15 cellular contexts compared by ENCODE assay signal in genomic region chr1:196651079-196651478, GRCh38. TPM values are rescaled to one million over a fixed set of nuclear protein-coding genes. Genes with fewer than 3 reads are reported as not detected.
DNase-seq lines count a peak whose midpoint lies in the region; ATAC-seq and TF ChIP-seq lines count a peak whose summit lies in the region.
"Had no signal": no experiment of that assay in that cellular context is flagged by ENCODE, and none has a peak within 500 bp of the region (broad histone marks: within the 10 kb centered on the region; RNA-seq: fewer than 3 reads in every experiment).

No MANE protein-coding gene starts in this region.

- H3K27ac Mint-ChIP-seq in dendritic cell treated with granulocyte-macrophage colony-stimulating factor and Interleukin-4, amounts not matched to agents 40 ng/mL and 50 ng/mL, for 4 days, result peak overlapping the region; percentile 72
- H3K27ac Mint-ChIP-seq: stimulated activated naive CD8-positive, alpha-beta T cell treated with anti-CD3 and anti-CD28 coated beads, Interleukin-15, Interleukin-2, amounts not matched to agents 100 ng/mL and 50 ng/mL, for 24 hours had no signal

- ATAC-seq in HG02798 (IDR thresholded peaks at IDR 0.05; ENCODE audit: poor library complexity, unreplicated experiment), result no peak
- ATAC-seq: left colon; naive thymus-derived CD4-positive, alpha-beta T cell had no signal

- H3K27ac ChIP-seq in BLaER1 (no peak overlapping the region), osteoblast (ENCODE audit: low read depth, low read length) (peak overlapping the region; percentile 44)
- H3K27ac ChIP-seq: hepatocyte had no signal

- POLR2A ChIA-PET in HEK293T (lab: Yijun Ruan, JAX), result no interaction called here

- H3K4me3 Mint-ChIP-seq in dendritic cell treated with granulocyte-macrophage colony-stimulating factor and Interleukin-4, amounts not matched to agents 40 ng/mL and 50 ng/mL, for 4 days, result no peak overlapping the region

- H3K9me3 Mint-ChIP-seq in dendritic cell treated with granulocyte-macrophage colony-stimulating factor and Interleukin-4, amounts not matched to agents 40 ng/mL and 50 ng/mL, for 4 days, result no peaks in the 10 kb centered on the region
- H3K9me3 Mint-ChIP-seq: naive thymus-derived CD4-positive, alpha-beta T cell; stimulated activated naive CD8-positive, alpha-beta T cell treated with anti-CD3 and anti-CD28 coated beads, Interleukin-15, Interleukin-2, amounts not matched to agents 100 ng/mL and 50 ng/mL, for 24 hours; T-cell had no signal

- no peak overlapping the region for H3K9ac ChIP-seq in BLaER1

- no peaks in the 10 kb centered on the region for H3K27me3 Mint-ChIP-seq in dendritic cell treated with granulocyte-macrophage colony-stimulating factor and Interleukin-4, amounts not matched to agents 40 ng/mL and 50 ng/mL, for 4 days
- H3K27me3 Mint-ChIP-seq: stimulated activated naive CD8-positive, alpha-beta T cell treated with anti-CD3 and anti-CD28 coated beads, Interleukin-15, Interleukin-2, amounts not matched to agents 100 ng/mL and 50 ng/mL, for 24 hours had no signal

- H3K4me1 ChIP-seq in BLaER1, result peaks cover 10% of the 10 kb centered on the region
- peaks cover 17% of the 10 kb centered on the region for H3K4me1 ChIP-seq in osteoblast (ENCODE audit: insufficient read depth, low read length)

- H3K4me2 ChIP-seq in BLaER1, result peak overlapping the region; percentile 33; the same call in 1 of the 2 replicates
- peak overlapping the region; percentile 81 for H3K4me2 ChIP-seq in osteoblast (ENCODE audit: insufficient read depth, low read length)

- intact Hi-C loops in dendritic cell treated with granulocyte-macrophage colony-stimulating factor and Interleukin-4, amounts not matched to agents 40 ng/mL and 50 ng/mL, for 4 days (cut with micrococcal nuclease), result no loop called here

- peak overlapping the region; percentile 69 for H2AFZ ChIP-seq in osteoblast (ENCODE audit: low read length)

- H3K4me3 ChIP-seq in BLaER1, result no peak overlapping the region
- H3K4me3 ChIP-seq in MG63, result peak overlapping the region; percentile 30; the same call in 1 of the 2 replicates
- H3K4me3 ChIP-seq in osteoblast (ENCODE audit: insufficient read depth, low read length), result peak overlapping the region; percentile 72
- H3K4me3 ChIP-seq: hepatocyte had no signal

- TF ChIP-seq CTCF in osteoblast (IDR thresholded peaks at IDR 0.05; ENCODE audit: extremely low read depth, low read depth, low read length), result no peak

- no peaks in the 10 kb centered on the region for H4K20me1 ChIP-seq in BLaER1
- H4K20me1 ChIP-seq in osteoblast (ENCODE audit: insufficient read depth, low read length), result no peaks in the 10 kb centered on the region

- peaks cover 5% of the 10 kb centered on the region for H3K4me1 Mint-ChIP-seq in dendritic cell treated with granulocyte-macrophage colony-stimulating factor and Interleukin-4, amounts not matched to agents 40 ng/mL and 50 ng/mL, for 4 days (ENCODE audit: low read depth)

- H3K36me3 Mint-ChIP-seq in dendritic cell treated with granulocyte-macrophage colony-stimulating factor and Interleukin-4, amounts not matched to agents 40 ng/mL and 50 ng/mL, for 4 days (ENCODE audit: low read depth), result no peaks in the 10 kb centered on the region
- H3K36me3 Mint-ChIP-seq: naive thymus-derived CD4-positive, alpha-beta T cell; T-cell had no signal

- H3K36me3 ChIP-seq in BLaER1 (no peaks in the 10 kb centered on the region), MG63 (no peaks in the 10 kb centered on the region), osteoblast (ENCODE audit: insufficient read depth, low read length) (no peaks in the 10 kb centered on the region)

- no peaks in the 10 kb centered on the region for H3K27me3 ChIP-seq in BLaER1
- H3K27me3 ChIP-seq in MG63, result no peaks in the 10 kb centered on the region
- H3K27me3 ChIP-seq in osteoblast (ENCODE audit: insufficient read depth, low read length), result no peaks in the 10 kb centered on the region
- H3K27me3 ChIP-seq: hepatocyte had no signal

- no peak for DNase-seq in MG63
- DNase-seq in osteoblast (ENCODE audit: insufficient read length, low spot score, missing footprints), result no peak
- no peak for DNase-seq in NCI-H226
- no peak for DNase-seq in HEK293T (ENCODE audit: extremely low spot score)
- no peak for DNase-seq in NCI-H82 treated with DMSO at 0.1 percent for 48 hours (lab: John Stamatoyannopoulos, UW; ENCODE audit: unreplicated experiment)
- DNase-seq: left colon; naive thymus-derived CD4-positive, alpha-beta T cell; NCI-H1417 treated with DMSO at 0.1 percent for 48 hours; T-cell had no signal

- H3K9me3 ChIP-seq in BLaER1, result no peaks in the 10 kb centered on the region
- H3K9me3 ChIP-seq in MG63, result no peaks in the 10 kb centered on the region
- no peaks in the 10 kb centered on the region for H3K9me3 ChIP-seq in osteoblast (ENCODE audit: low read depth, low read length)

- CTCF ChIA-PET in HEK293T (lab: Yijun Ruan, JAX), result no interaction called here

- H3K79me2 ChIP-seq in osteoblast (ENCODE audit: insufficient read depth, low read length), result peaks cover 23% of the 10 kb centered on the region
- H3K79me2 ChIP-seq: hepatocyte had no signal

TF ChIP-seq in HEK293T, 16 proteins besides CTCF, POLR2A, EP300 and RAD21:
- TF ChIP-seq BHLHE40 (IDR thresholded peaks at IDR 0.05; ENCODE audit: borderline replicate concordance), result no peak
- no peak for TF ChIP-seq ARNT (IDR thresholded peaks at IDR 0.05)
- TF ChIP-seq SP1 (IDR thresholded peaks at IDR 0.05), result no peak
- TF ChIP-seq NFRKB (IDR thresholded peaks at IDR 0.05), result no peak
- TF ChIP-seq FOXM1 (IDR thresholded peaks at IDR 0.05; ENCODE audit: borderline replicate concordance), result no peak
- TF ChIP-seq TARDBP (IDR thresholded peaks at IDR 0.05), result no peak
- TF ChIP-seq SUZ12 (IDR thresholded peaks at IDR 0.05), result no peak
- TF ChIP-seq CTBP1 (IDR thresholded peaks at IDR 0.05; ENCODE audit: borderline replicate concordance), result no peak
- TF ChIP-seq HDGF (IDR thresholded peaks at IDR 0.05; ENCODE audit: borderline replicate concordance), result no peak
- no peak for TF ChIP-seq ELF4 (IDR thresholded peaks at IDR 0.05)
- no peak for TF ChIP-seq FOXA1 (IDR thresholded peaks at IDR 0.05)
- no peak for TF ChIP-seq FOXK2 (IDR thresholded peaks at IDR 0.05)
- no peak for TF ChIP-seq ZNF384 (IDR thresholded peaks at IDR 0.05)
- no peak for TF ChIP-seq LEF1 (IDR thresholded peaks at IDR 0.05; ENCODE audit: borderline replicate concordance)
- TF ChIP-seq L3MBTL2 (conservative IDR thresholded peaks at IDR 0.05), result no peak
- no peak for TF ChIP-seq PKNOX1 (IDR thresholded peaks at IDR 0.05)

RNA-seq across cellular contexts. Expression of gene CFH, which starts 0.8 kb away (rescaled TPM):
- total RNA-seq in MG63 (2014; rRNA removed; shearing (Covaris generic); ENCODE audit: low replicate concordance), result 9.7 and 20.0 TPM in 2 replicates
- total RNA-seq in osteoblast, result 145 and 164 TPM in 2 replicates
- total RNA-seq: H1 had no signal

RNA-seq across cellular contexts. Expression of gene KCNT2, which starts 42.8 kb away (rescaled TPM):
- total RNA-seq in MG63 (2014; rRNA removed; shearing (Covaris generic); ENCODE audit: low replicate concordance), result 0.07 and 0.94 TPM in 2 replicates
- total RNA-seq in osteoblast, result 6.2 and 10.5 TPM in 2 replicates
- total RNA-seq: naive thymus-derived CD4-positive, alpha-beta T cell had no signal
